In genomic region chr6:89874438-89874837, GRCh38 we compare ENCODE assay signal across 37 cellular contexts. TPM values are rescaled to one million over a fixed set of nuclear protein-coding genes. Genes with fewer than 3 reads are reported as not detected.
"Had no signal": no experiment of that assay in that cellular context is flagged by ENCODE, and none has a peak within 500 bp of the region (broad histone marks: within the 10 kb centered on the region; RNA-seq: fewer than 3 reads in every experiment).

No MANE protein-coding gene starts in this region.

- H3K9me3 ChIP-seq: Peyer's patch had no signal

- H3K4me3 ChIP-seq: cardiac muscle cell, Peyer's patch had no signal

- DNase-seq: activated B cell treated with CpG ODN at 0.5 μM for 24 hours; activated CD4-positive, alpha-beta memory T cell treated with anti-CD3 and anti-CD28 coated beads for 36 hours; activated CD4-positive, alpha-beta T cell treated with anti-CD3 and anti-CD28 coated beads for 4 hours; activated CD4-positive, alpha-beta T cell treated with anti-CD3 and anti-CD28 coated beads, Interleukin-2, amount 50 U/mL, for 1 hour; activated CD4-positive, CD25-positive, alpha-beta regulatory T cell treated with anti-CD3 and anti-CD28 coated beads, Interleukin-2, amount 50 U/mL, for 72 hours; activated CD8-positive, alpha-beta memory T cell treated with anti-CD3 and anti-CD28 coated beads, Interleukin-2, amount 50 U/mL, for 4 hours; activated gamma-delta T cell treated with Interleukin-2 at 50 U/mL for 16 hours; activated naive CD4-positive, alpha-beta T cell treated with anti-CD3 and anti-CD28 coated beads for 36 hours; activated naive CD8-positive, alpha-beta T cell treated with anti-CD3 and anti-CD28 coated beads for 36 hours; activated T-cell treated with anti-CD3 and anti-CD28 coated beads for 4 hours; activated T-cell treated with anti-CD3 and anti-CD28 coated beads, Interleukin-2, amount 50 U/mL, for 4 hours; amniotic stem cell; aorta; NCI-H1092 treated with DMSO at 0.1 percent for 48 hours; NCI-H1417; NCI-H146; NCI-H187; NCI-H2029 treated with DMSO at 0.1 percent for 48 hours; NCI-H226; NCI-H446 treated with DMSO at 0.1 percent for 48 hours; NCI-H524; NCI-H69; NCI-H82; PC-3; Peyer's patch; RPMI8226; SHP77 treated with DMSO at 0.1 percent for 48 hours; T-helper 1 cell; T-helper 9 cell had no signal

- H3K27ac ChIP-seq: cardiac muscle cell, Peyer's patch, VCaP had no signal

- H3K9me3 Mint-ChIP-seq: activated B cell treated with CpG ODN at 0.5 μM for 24 hours; activated CD4-positive, alpha-beta memory T cell treated with anti-CD3 and anti-CD28 coated beads for 36 hours; activated naive CD4-positive, alpha-beta T cell treated with anti-CD3 and anti-CD28 coated beads for 36 hours; activated naive CD8-positive, alpha-beta T cell treated with anti-CD3 and anti-CD28 coated beads for 36 hours; activated T-cell treated with anti-CD3 and anti-CD28 coated beads, Interleukin-2, amount 50 U/mL, for 4 hours; activated T-helper 1 cell treated with anti-CD3 and anti-CD28 coated beads, Interleukin-12 subunit alpha, Interleukin-12 subunit beta, Interleukin-2, Interleukin-4 antibody, amounts not matched to agents 30 ng/mL and 10 ng/mL and 1 ng/mL, durations not matched to agents 14 hours and 24 hours and 36 hours; central memory CD8-positive, alpha-beta T cell had no signal

- H3K27ac Mint-ChIP-seq: activated B cell treated with CpG ODN at 0.5 μM for 24 hours; activated CD4-positive, alpha-beta memory T cell treated with anti-CD3 and anti-CD28 coated beads for 36 hours; activated naive CD4-positive, alpha-beta T cell treated with anti-CD3 and anti-CD28 coated beads for 36 hours; activated naive CD8-positive, alpha-beta T cell treated with anti-CD3 and anti-CD28 coated beads for 36 hours; activated T-helper 1 cell treated with anti-CD3 and anti-CD28 coated beads, Interleukin-12 subunit alpha, Interleukin-12 subunit beta, Interleukin-2, Interleukin-4 antibody, amounts not matched to agents 30 ng/mL and 10 ng/mL and 1 ng/mL, durations not matched to agents 14 hours and 24 hours and 36 hours had no signal

- H3K4me1 Mint-ChIP-seq: central memory CD8-positive, alpha-beta T cell had no signal

- H3K27me3 Mint-ChIP-seq: activated B cell treated with CpG ODN at 0.5 μM for 24 hours; activated CD4-positive, alpha-beta memory T cell treated with anti-CD3 and anti-CD28 coated beads for 36 hours; activated naive CD8-positive, alpha-beta T cell treated with anti-CD3 and anti-CD28 coated beads for 36 hours; central memory CD8-positive, alpha-beta T cell had no signal

- H3K4me3 Mint-ChIP-seq: activated B cell treated with CpG ODN at 0.5 μM for 24 hours; activated CD4-positive, alpha-beta memory T cell treated with anti-CD3 and anti-CD28 coated beads for 36 hours; activated naive CD4-positive, alpha-beta T cell treated with anti-CD3 and anti-CD28 coated beads for 36 hours; activated naive CD8-positive, alpha-beta T cell treated with anti-CD3 and anti-CD28 coated beads for 36 hours; activated T-cell treated with anti-CD3 and anti-CD28 coated beads, Interleukin-2, amount 50 U/mL, for 4 hours; activated T-helper 1 cell treated with anti-CD3 and anti-CD28 coated beads, Interleukin-12 subunit alpha, Interleukin-12 subunit beta, Interleukin-2, Interleukin-4 antibody, amounts not matched to agents 30 ng/mL and 10 ng/mL and 1 ng/mL, durations not matched to agents 14 hours and 24 hours and 36 hours; central memory CD8-positive, alpha-beta T cell had no signal

- H3K4me1 ChIP-seq: Peyer's patch had no signal

- ATAC-seq: PC-3, SK-N-SH treated with all-trans-retinoic acid at 6 μM for 48 hours had no signal

- H3K27me3 ChIP-seq: cardiac muscle cell, Peyer's patch had no signal

RNA-seq across cellular contexts. Expression of gene GJA10, which starts 19.8 kb away (rescaled TPM):
- total RNA-seq: activated B cell treated with CpG ODN at 0.5 μM for 24 hours; activated CD4-positive, alpha-beta memory T cell treated with anti-CD3 and anti-CD28 coated beads for 36 hours; activated naive CD4-positive, alpha-beta T cell treated with anti-CD3 and anti-CD28 coated beads for 36 hours; activated naive CD8-positive, alpha-beta T cell treated with anti-CD3 and anti-CD28 coated beads for 36 hours; activated T-cell treated with anti-CD3 and anti-CD28 coated beads, Interleukin-2, amount 50 U/mL, for 4 hours; activated T-helper 1 cell treated with anti-CD3 and anti-CD28 coated beads, Interleukin-12 subunit alpha, Interleukin-12 subunit beta, Interleukin-2, Interleukin-4 antibody, amounts not matched to agents 30 ng/mL and 10 ng/mL and 1 ng/mL, durations not matched to agents 14 hours and 24 hours and 36 hours; aorta; cardiac muscle cell; chondrocyte; M059J; PC-3; Peyer's patch; SK-MEL-5 had no signal
- polyA plus RNA-seq: aorta, cardiac muscle cell had no signal
